8 cellular contexts compared by ENCODE assay signal in genomic region chr10:73773152-73773879, GRCh38. TPM values are rescaled to one million over a fixed set of nuclear protein-coding genes. Genes with fewer than 3 reads are reported as not detected.
DNase-seq lines count a peak whose midpoint lies in the region; ATAC-seq and TF ChIP-seq lines count a peak whose summit lies in the region.

No MANE protein-coding gene starts in this region.

- peaks cover 0 to 5% of the 10 kb centered on the region in 2 donors for H3K36me3 Mint-ChIP-seq in naive B cell

- peak overlapping the region; percentile 14 to 96 (median 92) for H3K27ac Mint-ChIP-seq in naive B cell

- CTCF ChIA-PET in OCI-LY7 (lab: Charles Lee; ENCODE audit: unreplicated experiment) = interaction anchor here (0.7 to 1.6 kb wide), 5 partner anchors 8 to 106 kb away, joined by 3 to 6 read pairs (median 4); partner anchors contain the start of gene CHCHD1

- H3K9me2 ChIP-seq in OCI-LY7 (ENCODE audit: insufficient read depth, low read length) = no peaks in the 10 kb centered on the region

- H3K27ac ChIP-seq in OCI-LY7 (ENCODE audit: low read depth, low read length, poor library complexity, severe bottlenecking) = peak overlapping the region; percentile 77

- peaks cover 45% of the 10 kb centered on the region for H3K79me2 ChIP-seq in OCI-LY7 (ENCODE audit: insufficient read depth, low read depth, low read length)

- no peak for ATAC-seq in naive B cell (ENCODE audit: low read depth in 2 of 2)
- no peak for ATAC-seq in GM21447 (IDR thresholded peaks at IDR 0.05; ENCODE audit: unreplicated experiment)
- no peak for ATAC-seq in GM18868 (IDR thresholded peaks at IDR 0.05; ENCODE audit: unreplicated experiment)
- no peak for ATAC-seq in HG02759 (IDR thresholded peaks at IDR 0.05; ENCODE audit: unreplicated experiment)

- H3K4me3 Mint-ChIP-seq in naive B cell = peak overlapping the region; percentile 90 to 99 (median 94)

- intact Hi-C loops in OCI-LY7 (cut with micrococcal nuclease; ENCODE audit: unreplicated experiment) = loop anchor here (2.0 kb wide), 2 partner anchors 37 to 105 kb away; partner anchors contain the start of gene NDST2

- no peaks in the 10 kb centered on the region for H3K9me3 Mint-ChIP-seq in naive B cell

- peak; percentile 35 for DNase-seq in activated CD4-positive, alpha-beta T cell treated with anti-CD3 and anti-CD28 coated beads for 48 hours
- no peak for DNase-seq in activated CD4-positive, alpha-beta T cell treated with anti-CD3 and anti-CD28 coated beads for 1 hour
- DNase-seq in OCI-LY7 (ENCODE audit: low spot score) (peak; percentile 34), dermis blood vessel endothelial cell (peak; percentile 20), naive B cell (no peak)

- H3K27me3 Mint-ChIP-seq in naive B cell = no peaks in the 10 kb centered on the region

- peak overlapping the region; percentile 98 for H3K4me2 ChIP-seq in OCI-LY7 (ENCODE audit: low read length)

- POLR2A ChIA-PET in OCI-LY7 (lab: Charles Lee) = interaction anchor here (0.5 to 3.7 kb wide), 7 partner anchors 8 to 86 kb away, joined by 3 to 27 read pairs (median 3); partner anchors contain the start of gene CHCHD1

- peaks cover 38 to 62% (median 52%) of the 10 kb centered on the region in 3 donors for H3K4me1 Mint-ChIP-seq in naive B cell

- H3K4me1 ChIP-seq in OCI-LY7 (ENCODE audit: insufficient read depth, low read length, poor library complexity, severe bottlenecking) = peaks cover 56% of the 10 kb centered on the region

- H2AFZ ChIP-seq in OCI-LY7 (ENCODE audit: low read length) = peak overlapping the region; percentile 88; the same call in 1 of the 2 replicates

- TSS peak; percentile 7 for BruUV-seq in OCI-LY7 (replicated peaks; lab: Mats Ljungman, UMichigan)

- H3K36me3 ChIP-seq in OCI-LY7 (ENCODE audit: insufficient read depth, low read length) = peaks cover 81% of the 10 kb centered on the region

- H4K20me1 ChIP-seq in OCI-LY7 (ENCODE audit: insufficient read depth, low read length) = no peaks in the 10 kb centered on the region

- no peak for TF ChIP-seq CTCF in OCI-LY7 (conservative IDR thresholded peaks at IDR 0.05; ENCODE audit: low read length)

- H3K4me3 ChIP-seq in OCI-LY7 (ENCODE audit: low read depth, low read length, poor library complexity, severe bottlenecking) = peak overlapping the region; percentile 82

- H3K9me3 ChIP-seq in OCI-LY7 (ENCODE audit: low read length) = no peaks in the 10 kb centered on the region

RNA-seq across cellular contexts. Expression of gene CHCHD1, which starts 8.5 kb away (rescaled TPM):
- total RNA-seq in OCI-LY7 (2014; rRNA removed; shearing (Covaris generic)) = 55.6 and 64.8 TPM in 2 replicates
- total RNA-seq in OCI-LY7 (2022) (33.6 and 36.6 TPM in 2 replicates), dermis blood vessel endothelial cell (18.2 and 19.4 TPM in 2 replicates)
- 10 to 100 TPM; 17.6 to 54.5 (median 39.6) TPM for polyA plus RNA-seq in naive B cell (ENCODE audit: low read depth in 6 of 6)

RNA-seq across cellular contexts. Expression of gene ZSWIM8, which starts 12.1 kb away (rescaled TPM):
- 22.0 and 22.6 TPM in 2 replicates for total RNA-seq in OCI-LY7 (2014; rRNA removed; shearing (Covaris generic))
- 52.6 and 59.5 TPM in 2 replicates for total RNA-seq in OCI-LY7 (2022)
- 66.4 and 71.8 TPM in 2 replicates for total RNA-seq in dermis blood vessel endothelial cell
- polyA plus RNA-seq in naive B cell (ENCODE audit: low read depth in 6 of 6) = 10 to 100 TPM in 5 of 6 donors, 1 to 10 TPM in 1; 4.3 to 21.7 (median 15.8) TPM

RNA-seq across cellular contexts. Expression of gene SEC24C, which starts 29.1 kb away (rescaled TPM):
- total RNA-seq in OCI-LY7 (2014; rRNA removed; shearing (Covaris generic)) = 51.9 and 53.6 TPM in 2 replicates
- total RNA-seq in OCI-LY7 (2022) (82.0 and 87.1 TPM in 2 replicates), dermis blood vessel endothelial cell (67.6 and 93.3 TPM in 2 replicates)
- 10 to 100 TPM; 20.3 to 39.4 (median 28.2) TPM for polyA plus RNA-seq in naive B cell (ENCODE audit: low read depth in 6 of 6)

RNA-seq across cellular contexts. Expression of gene NDST2, which starts 38.1 kb away (rescaled TPM):
- 27.7 and 45.2 TPM in 2 replicates for total RNA-seq in OCI-LY7 (2014; rRNA removed; shearing (Covaris generic))
- total RNA-seq in OCI-LY7 (2022) (52.8 and 59.7 TPM in 2 replicates), dermis blood vessel endothelial cell (10.9 and 13.4 TPM in 2 replicates)
- polyA plus RNA-seq in naive B cell (ENCODE audit: low read depth in 6 of 6) = 10 to 100 TPM in 5 of 6 donors, 1 to 10 TPM in 1; 6.2 to 29.8 (median 16.4) TPM

Comparison
In these comparisons a context has a peak if more than half of its experiments do, and no peak if none do; other contexts are left out.
1. DNase-seq: peak in activated CD4-positive, alpha-beta T cell treated with anti-CD3 and anti-CD28 coated beads for 48 hours (single experiment), OCI-LY7 (single experiment) and dermis blood vessel endothelial cell (single experiment); none in activated CD4-positive, alpha-beta T cell treated with anti-CD3 and anti-CD28 coated beads for 1 hour (single experiment) and naive B cell (single experiment).